Comparison of ENCODE assay signal across 1 cellular context in the genomic region with DNA sequence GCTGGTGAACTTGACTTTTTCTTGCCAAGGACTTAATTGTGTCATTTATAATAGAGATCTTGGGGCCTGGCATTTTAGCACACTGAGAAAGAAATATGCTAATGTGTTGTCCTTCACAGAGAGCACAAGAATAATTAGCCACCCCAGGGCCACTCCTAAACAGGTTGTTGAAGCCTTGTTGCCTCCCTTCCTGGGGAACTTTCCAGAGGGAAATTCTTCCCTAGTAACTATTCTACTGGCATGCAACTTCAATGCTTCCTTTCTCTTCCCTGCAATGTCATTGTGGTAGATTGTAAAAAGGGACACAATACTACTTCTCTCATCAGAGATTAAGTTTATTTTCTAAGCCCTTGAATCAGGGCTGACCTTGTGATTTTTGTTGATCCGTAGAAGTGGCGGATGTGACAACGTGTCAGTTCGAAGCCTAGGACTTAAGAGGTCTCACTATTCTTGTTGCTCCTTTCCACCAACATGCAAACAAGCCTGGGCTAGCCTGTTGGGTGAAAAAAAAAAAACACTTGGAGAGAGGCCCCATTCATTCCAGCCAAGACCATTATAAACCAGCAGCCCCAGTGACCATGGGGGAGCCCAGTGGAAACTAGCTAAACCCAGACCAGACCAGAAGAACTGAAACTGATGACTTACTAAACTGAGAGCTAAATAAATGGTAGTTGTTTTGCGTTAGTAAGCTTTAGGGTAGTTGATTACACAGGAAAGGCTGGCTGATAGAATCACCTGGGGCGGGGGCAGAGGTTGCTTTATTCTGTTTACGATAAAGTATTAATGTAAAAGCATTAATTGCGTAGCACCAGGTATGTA.
TF ChIP-seq lines count a peak whose summit lies in the region.

No MANE protein-coding gene starts in this region.

TF ChIP-seq in GM23338, 12 proteins besides CTCF, POLR2A, EP300 and RAD21:
- TF ChIP-seq, protein P1, sequence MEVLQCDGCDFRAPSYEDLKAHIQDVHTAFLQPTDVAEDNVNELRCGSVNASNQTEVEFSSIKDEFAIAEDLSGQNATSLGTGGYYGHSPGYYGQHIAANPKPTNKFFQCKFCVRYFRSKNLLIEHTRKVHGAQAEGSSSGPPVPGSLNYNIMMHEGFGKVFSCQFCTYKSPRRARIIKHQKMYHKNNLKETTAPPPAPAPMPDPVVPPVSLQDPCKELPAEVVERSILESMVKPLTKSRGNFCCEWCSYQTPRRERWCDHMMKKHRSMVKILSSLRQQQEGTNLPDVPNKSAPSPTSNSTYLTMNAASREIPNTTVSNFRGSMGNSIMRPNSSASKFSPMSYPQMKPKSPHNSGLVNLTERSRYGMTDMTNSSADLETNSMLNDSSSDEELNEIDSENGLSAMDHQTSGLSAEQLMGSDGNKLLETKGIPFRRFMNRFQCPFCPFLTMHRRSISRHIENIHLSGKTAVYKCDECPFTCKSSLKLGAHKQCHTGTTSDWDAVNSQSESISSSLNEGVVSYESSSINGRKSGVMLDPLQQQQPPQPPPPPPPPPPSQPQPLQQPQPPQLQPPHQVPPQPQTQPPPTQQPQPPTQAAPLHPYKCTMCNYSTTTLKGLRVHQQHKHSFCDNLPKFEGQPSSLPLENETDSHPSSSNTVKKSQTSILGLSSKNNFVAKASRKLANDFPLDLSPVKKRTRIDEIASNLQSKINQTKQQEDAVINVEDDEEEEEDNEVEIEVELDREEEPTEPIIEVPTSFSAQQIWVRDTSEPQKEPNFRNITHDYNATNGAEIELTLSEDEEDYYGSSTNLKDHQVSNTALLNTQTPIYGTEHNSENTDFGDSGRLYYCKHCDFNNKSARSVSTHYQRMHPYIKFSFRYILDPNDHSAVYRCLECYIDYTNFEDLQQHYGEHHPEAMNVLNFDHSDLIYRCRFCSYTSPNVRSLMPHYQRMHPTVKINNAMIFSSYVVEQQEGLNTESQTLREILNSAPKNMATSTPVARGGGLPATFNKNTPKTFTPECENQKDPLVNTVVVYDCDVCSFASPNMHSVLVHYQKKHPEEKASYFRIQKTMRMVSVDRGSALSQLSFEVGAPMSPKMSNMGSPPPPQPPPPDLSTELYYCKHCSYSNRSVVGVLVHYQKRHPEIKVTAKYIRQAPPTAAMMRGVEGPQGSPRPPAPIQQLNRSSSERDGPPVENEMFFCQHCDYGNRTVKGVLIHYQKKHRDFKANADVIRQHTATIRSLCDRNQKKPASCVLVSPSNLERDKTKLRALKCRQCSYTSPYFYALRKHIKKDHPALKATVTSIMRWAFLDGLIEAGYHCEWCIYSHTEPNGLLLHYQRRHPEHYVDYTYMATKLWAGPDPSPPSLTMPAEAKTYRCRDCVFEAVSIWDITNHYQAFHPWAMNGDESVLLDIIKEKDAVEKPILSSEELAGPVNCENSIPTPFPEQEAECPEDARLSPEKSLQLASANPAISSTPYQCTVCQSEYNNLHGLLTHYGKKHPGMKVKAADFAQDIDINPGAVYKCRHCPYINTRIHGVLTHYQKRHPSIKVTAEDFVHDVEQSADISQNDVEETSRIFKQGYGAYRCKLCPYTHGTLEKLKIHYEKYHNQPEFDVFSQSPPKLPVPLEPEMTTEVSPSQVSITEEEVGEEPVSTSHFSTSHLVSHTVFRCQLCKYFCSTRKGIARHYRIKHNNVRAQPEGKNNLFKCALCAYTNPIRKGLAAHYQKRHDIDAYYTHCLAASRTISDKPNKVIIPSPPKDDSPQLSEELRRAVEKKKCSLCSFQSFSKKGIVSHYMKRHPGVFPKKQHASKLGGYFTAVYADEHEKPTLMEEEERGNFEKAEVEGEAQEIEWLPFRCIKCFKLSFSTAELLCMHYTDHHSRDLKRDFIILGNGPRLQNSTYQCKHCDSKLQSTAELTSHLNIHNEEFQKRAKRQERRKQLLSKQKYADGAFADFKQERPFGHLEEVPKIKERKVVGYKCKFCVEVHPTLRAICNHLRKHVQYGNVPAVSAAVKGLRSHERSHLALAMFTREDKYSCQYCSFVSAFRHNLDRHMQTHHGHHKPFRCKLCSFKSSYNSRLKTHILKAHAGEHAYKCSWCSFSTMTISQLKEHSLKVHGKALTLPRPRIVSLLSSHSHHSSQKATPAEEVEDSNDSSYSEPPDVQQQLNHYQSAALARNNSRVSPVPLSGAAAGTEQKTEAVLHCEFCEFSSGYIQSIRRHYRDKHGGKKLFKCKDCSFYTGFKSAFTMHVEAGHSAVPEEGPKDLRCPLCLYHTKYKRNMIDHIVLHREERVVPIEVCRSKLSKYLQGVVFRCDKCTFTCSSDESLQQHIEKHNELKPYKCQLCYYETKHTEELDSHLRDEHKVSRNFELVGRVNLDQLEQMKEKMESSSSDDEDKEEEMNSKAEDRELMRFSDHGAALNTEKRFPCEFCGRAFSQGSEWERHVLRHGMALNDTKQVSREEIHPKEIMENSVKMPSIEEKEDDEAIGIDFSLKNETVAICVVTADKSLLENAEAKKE (CRISPR knock-in tag; IDR thresholded peaks at IDR 0.05) = no peak
- no peak for TF ChIP-seq CREB1 (CRISPR knock-in tag; IDR thresholded peaks at IDR 0.05; ENCODE audit: low read depth)
- TF ChIP-seq POLR2AphosphoS5 (IDR thresholded peaks at IDR 0.05; ENCODE audit: low read depth) = no peak
- no peak for TF ChIP-seq ZNF114 (CRISPR knock-in tag; IDR thresholded peaks at IDR 0.05)
- TF ChIP-seq EZH2phosphoT487 (IDR thresholded peaks at IDR 0.05; ENCODE audit: unreplicated experiment) = no peak
- TF ChIP-seq REST (IDR thresholded peaks at IDR 0.05; ENCODE audit: unreplicated experiment) = no peak
- no peak for TF ChIP-seq ZNF331 (CRISPR knock-in tag; IDR thresholded peaks at IDR 0.05; ENCODE audit: low read depth)
- TF ChIP-seq EZH2 (IDR thresholded peaks at IDR 0.05; ENCODE audit: low read depth, unreplicated experiment) = no peak
- TF ChIP-seq, protein P2, sequence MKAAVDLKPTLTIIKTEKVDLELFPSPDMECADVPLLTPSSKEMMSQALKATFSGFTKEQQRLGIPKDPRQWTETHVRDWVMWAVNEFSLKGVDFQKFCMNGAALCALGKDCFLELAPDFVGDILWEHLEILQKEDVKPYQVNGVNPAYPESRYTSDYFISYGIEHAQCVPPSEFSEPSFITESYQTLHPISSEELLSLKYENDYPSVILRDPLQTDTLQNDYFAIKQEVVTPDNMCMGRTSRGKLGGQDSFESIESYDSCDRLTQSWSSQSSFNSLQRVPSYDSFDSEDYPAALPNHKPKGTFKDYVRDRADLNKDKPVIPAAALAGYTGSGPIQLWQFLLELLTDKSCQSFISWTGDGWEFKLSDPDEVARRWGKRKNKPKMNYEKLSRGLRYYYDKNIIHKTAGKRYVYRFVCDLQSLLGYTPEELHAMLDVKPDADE (IDR thresholded peaks at IDR 0.05) = no peak
- TF ChIP-seq JUNB (IDR thresholded peaks at IDR 0.05; ENCODE audit: unreplicated experiment) = no peak
